28 cellular contexts compared by ENCODE assay signal in genomic region chr3:173706630-173707029, GRCh38.
"Had no signal": no experiment of that assay in that cellular context is flagged by ENCODE, and none has a peak within 500 bp of the region (broad histone marks: within the 10 kb centered on the region; RNA-seq: fewer than 3 reads in every experiment).

No MANE protein-coding gene starts in this region.

- DNase-seq: stimulated activated CD4-positive, alpha-beta T cell treated with anti-CD3 and anti-CD28 coated beads, Interleukin-2, amount 100 ng/mL, for 48 hours; stimulated activated CD4-positive, alpha-beta T cell treated with anti-CD3 and anti-CD28 coated beads, Interleukin-4, amount 100 ng/mL, for 1 hour; stimulated activated CD4-positive, alpha-beta T cell treated with anti-CD3 and anti-CD28 coated beads, Interleukin-4, amount 100 ng/mL, for 24 hours; stimulated activated CD4-positive, alpha-beta T cell treated with anti-CD3 and anti-CD28 coated beads, Interleukin-4, amount 100 ng/mL, for 4 hours; stimulated activated CD8-positive, alpha-beta memory T cell treated with anti-CD3 and anti-CD28 coated beads, Interleukin-4, amount 100 ng/mL, for 48 hours; stimulated activated naive B cell treated with anti-CD40 and anti-IgM and Interleukin-4, amounts not matched to agents 10 μg/mL and 1 μg/mL and 100 μg/mL, for 72 hours; stimulated activated naive CD4-positive, alpha-beta T cell; stimulated activated naive CD4-positive, alpha-beta T cell treated with Interleukin-2 at 50 U/mL for 16 hours; stimulated activated naive CD8-positive, alpha-beta T cell treated with anti-CD3 and anti-CD28 coated beads, Interleukin-15, amount 100 ng/mL, for 72 hours; stimulated activated naive CD8-positive, alpha-beta T cell treated with anti-CD3 and anti-CD28 coated beads, Interleukin-15, Interleukin-2, amounts not matched to agents 100 U/mL and 50 U/mL, for 24 hours; stomach; substantia nigra; testis; thyroid gland; tibial artery; transverse colon; trophoblast cell; upper lobe of right lung; uterus had no signal

- H3K36me3 ChIP-seq: stomach, suprapubic skin, thoracic aorta, thyroid gland, tibial artery, tibial nerve, transverse colon, upper lobe of left lung, upper lobe of right lung, vagina had no signal

- H3K36me3 Mint-ChIP-seq: stimulated activated effector memory CD8-positive, alpha-beta T cell treated with anti-CD3 and anti-CD28 coated beads, Interleukin-12 subunit alpha, Interleukin-12 subunit beta, amount 100 ng/mL, for 72 hours; stimulated activated memory B cell treated with anti-CD40 and anti-IgM and Interleukin-4, amounts not matched to agents 10 μg/mL and 1 μg/mL and 100 μg/mL, for 72 hours; stimulated activated naive B cell treated with anti-CD40 and anti-IgM and Interleukin-4, amounts not matched to agents 10 μg/mL and 1 μg/mL and 100 μg/mL, for 72 hours; type B pancreatic cell had no signal

- H3K4me3 ChIP-seq: stomach, suprapubic skin, testis, thoracic aorta, thyroid gland, tibial artery, tibial nerve, transverse colon, upper lobe of left lung, upper lobe of right lung, uterus, vagina had no signal

- H3K4me3 Mint-ChIP-seq: stimulated activated effector memory CD8-positive, alpha-beta T cell treated with anti-CD3 and anti-CD28 coated beads, Interleukin-12 subunit alpha, Interleukin-12 subunit beta, amount 100 ng/mL, for 72 hours; stimulated activated memory B cell treated with anti-CD40 and anti-IgM and Interleukin-4, amounts not matched to agents 10 μg/mL and 1 μg/mL and 100 μg/mL, for 72 hours; stimulated activated naive B cell treated with anti-CD40 and anti-IgM and Interleukin-4, amounts not matched to agents 10 μg/mL and 1 μg/mL and 100 μg/mL, for 72 hours; stimulated activated naive CD8-positive, alpha-beta T cell treated with anti-CD3 and anti-CD28 coated beads, Interleukin-15, amount 100 ng/mL, for 72 hours; stimulated activated naive CD8-positive, alpha-beta T cell treated with anti-CD3 and anti-CD28 coated beads, Interleukin-15, Interleukin-2, amounts not matched to agents 100 ng/mL and 50 ng/mL, for 24 hours; type B pancreatic cell had no signal

- H3K27me3 Mint-ChIP-seq: stimulated activated memory B cell treated with anti-CD40 and anti-IgM and Interleukin-4, amounts not matched to agents 10 μg/mL and 1 μg/mL and 100 μg/mL, for 72 hours; stimulated activated naive B cell treated with anti-CD40 and anti-IgM and Interleukin-4, amounts not matched to agents 10 μg/mL and 1 μg/mL and 100 μg/mL, for 72 hours; stimulated activated naive CD8-positive, alpha-beta T cell treated with anti-CD3 and anti-CD28 coated beads, Interleukin-15, amount 100 ng/mL, for 72 hours; stimulated activated naive CD8-positive, alpha-beta T cell treated with anti-CD3 and anti-CD28 coated beads, Interleukin-15, Interleukin-2, amounts not matched to agents 100 ng/mL and 50 ng/mL, for 24 hours; type B pancreatic cell had no signal

- H3K4me1 ChIP-seq: stomach, testis, thyroid gland, tibial nerve, transverse colon, upper lobe of left lung, upper lobe of right lung, uterus, vagina had no signal

- ATAC-seq: stimulated activated effector memory CD8-positive, alpha-beta T cell treated with anti-CD3 and anti-CD28 coated beads, Interleukin-12 subunit alpha, Interleukin-12 subunit beta, amount 100 ng/mL, for 72 hours; stimulated activated memory B cell treated with anti-CD40 and anti-IgM and Interleukin-4, amounts not matched to agents 10 μg/mL and 1 μg/mL and 100 μg/mL, for 72 hours; stimulated activated naive B cell treated with anti-CD40 and anti-IgM and Interleukin-4, amounts not matched to agents 10 μg/mL and 1 μg/mL and 100 μg/mL, for 72 hours; stimulated activated naive CD8-positive, alpha-beta T cell treated with anti-CD3 and anti-CD28 coated beads, Interleukin-15, amount 100 ng/mL, for 72 hours; stimulated activated naive CD8-positive, alpha-beta T cell treated with anti-CD3 and anti-CD28 coated beads, Interleukin-15, Interleukin-2, amounts not matched to agents 100 U/mL and 50 U/mL, for 24 hours; upper lobe of right lung had no signal

- H3K4me1 Mint-ChIP-seq: stimulated activated effector memory CD8-positive, alpha-beta T cell treated with anti-CD3 and anti-CD28 coated beads, Interleukin-12 subunit alpha, Interleukin-12 subunit beta, amount 100 ng/mL, for 72 hours; stimulated activated memory B cell treated with anti-CD40 and anti-IgM and Interleukin-4, amounts not matched to agents 10 μg/mL and 1 μg/mL and 100 μg/mL, for 72 hours; stimulated activated naive B cell treated with anti-CD40 and anti-IgM and Interleukin-4, amounts not matched to agents 10 μg/mL and 1 μg/mL and 100 μg/mL, for 72 hours; stimulated activated naive CD8-positive, alpha-beta T cell treated with anti-CD3 and anti-CD28 coated beads, Interleukin-15, amount 100 ng/mL, for 72 hours had no signal

- H3K27ac Mint-ChIP-seq: stimulated activated effector memory CD8-positive, alpha-beta T cell treated with anti-CD3 and anti-CD28 coated beads, Interleukin-12 subunit alpha, Interleukin-12 subunit beta, amount 100 ng/mL, for 72 hours; stimulated activated memory B cell treated with anti-CD40 and anti-IgM and Interleukin-4, amounts not matched to agents 10 μg/mL and 1 μg/mL and 100 μg/mL, for 72 hours; stimulated activated naive B cell treated with anti-CD40 and anti-IgM and Interleukin-4, amounts not matched to agents 10 μg/mL and 1 μg/mL and 100 μg/mL, for 72 hours; stimulated activated naive CD8-positive, alpha-beta T cell treated with anti-CD3 and anti-CD28 coated beads, Interleukin-15, amount 100 ng/mL, for 72 hours; stimulated activated naive CD8-positive, alpha-beta T cell treated with anti-CD3 and anti-CD28 coated beads, Interleukin-15, Interleukin-2, amounts not matched to agents 100 ng/mL and 50 ng/mL, for 24 hours; type B pancreatic cell had no signal

- H3K27ac ChIP-seq: stomach, suprapubic skin, testis, thoracic aorta, thyroid gland, tibial artery, tibial nerve, transverse colon, upper lobe of left lung, upper lobe of right lung, uterus, vagina had no signal

- H3K9me3 ChIP-seq: suprapubic skin, testis, thoracic aorta, thyroid gland, tibial artery, transverse colon, upper lobe of left lung, upper lobe of right lung, uterus, vagina had no signal

- H3K27me3 ChIP-seq: stomach, suprapubic skin, testis, thyroid gland, tibial artery, tibial nerve, transverse colon, upper lobe of left lung, upper lobe of right lung, uterus, vagina had no signal

- H3K9me3 Mint-ChIP-seq: stimulated activated effector memory CD8-positive, alpha-beta T cell treated with anti-CD3 and anti-CD28 coated beads, Interleukin-12 subunit alpha, Interleukin-12 subunit beta, amount 100 ng/mL, for 72 hours; stimulated activated memory B cell treated with anti-CD40 and anti-IgM and Interleukin-4, amounts not matched to agents 10 μg/mL and 1 μg/mL and 100 μg/mL, for 72 hours; stimulated activated naive CD8-positive, alpha-beta T cell treated with anti-CD3 and anti-CD28 coated beads, Interleukin-15, amount 100 ng/mL, for 72 hours; stimulated activated naive CD8-positive, alpha-beta T cell treated with anti-CD3 and anti-CD28 coated beads, Interleukin-15, Interleukin-2, amounts not matched to agents 100 ng/mL and 50 ng/mL, for 24 hours; type B pancreatic cell had no signal
